In the genomic region with DNA sequence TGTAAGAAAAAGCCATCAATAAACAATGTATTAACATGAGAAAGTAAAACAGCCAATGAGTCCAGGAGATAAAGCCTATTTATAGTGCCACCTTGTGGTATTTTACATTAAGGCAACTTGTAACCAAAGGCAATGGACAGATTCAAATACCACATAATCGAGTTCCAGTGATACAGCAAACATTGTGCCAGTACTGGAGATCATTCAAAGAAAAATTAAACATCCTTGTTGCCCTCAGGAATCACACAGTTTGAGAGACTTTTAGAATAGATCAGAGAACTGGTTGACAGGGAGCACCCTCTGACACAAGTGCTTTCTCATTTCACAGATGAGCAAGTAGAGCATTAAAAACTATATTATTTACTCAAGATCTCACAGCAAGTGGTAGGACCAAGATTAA, we compare ENCODE assay signal across 8 cellular contexts.
DNase-seq lines count a peak whose midpoint lies in the region; TF ChIP-seq lines count a peak whose summit lies in the region.

No MANE protein-coding gene starts in this region.

- H3K36me3 ChIP-seq in DOHH2 (ENCODE audit: control insufficient read depth, low read length) (peaks cover 49% of the 10 kb centered on the region), WERI-Rb-1 (no peaks in the 10 kb centered on the region)

- no peaks in the 10 kb centered on the region for H3K27me3 Mint-ChIP-seq in activated CD4-positive, alpha-beta memory T cell treated with anti-CD3 and anti-CD28 coated beads for 36 hours

- H4K20me1 ChIP-seq in DOHH2 (ENCODE audit: control insufficient read depth, insufficient read depth, low read depth, low read length) = no peaks in the 10 kb centered on the region

- no peak overlapping the region for H3K27ac ChIP-seq in DOHH2 (ENCODE audit: low read depth, low read length)
- no peak overlapping the region for H3K27ac ChIP-seq in WERI-Rb-1

- no peaks in the 10 kb centered on the region for H3K9me2 ChIP-seq in DOHH2 (replicated peaks; ENCODE audit: control insufficient read depth, low read length)

- POLR2A ChIA-PET in activated CD4-positive, alpha-beta memory T cell treated with anti-CD3 and anti-CD28 coated beads for 36 hours (lab: Charles Lee) = no interaction called here

- intact Hi-C loops in activated CD4-positive, alpha-beta memory T cell treated with anti-CD3 and anti-CD28 coated beads for 36 hours (cut with micrococcal nuclease) = loop anchor here (1.0 to 2.0 kb wide), 3 partner anchors 131 to 252 kb away; no protein-coding TSS in a partner anchor

- no peak overlapping the region for H3K27ac Mint-ChIP-seq in activated CD4-positive, alpha-beta memory T cell treated with anti-CD3 and anti-CD28 coated beads for 36 hours

- H3K4me1 ChIP-seq in DOHH2 (ENCODE audit: control insufficient read depth, low read length) = no peaks in the 10 kb centered on the region

- CTCF ChIA-PET in activated CD4-positive, alpha-beta memory T cell treated with anti-CD3 and anti-CD28 coated beads for 36 hours (lab: Charles Lee) = interaction anchor here (0.8 to 3.2 kb wide), 12 partner anchors 10 to 376 kb away, joined by 3 to 13 read pairs (median 4); a partner anchor contains a TSS

- no peaks in the 10 kb centered on the region for H3K79me2 ChIP-seq in DOHH2 (ENCODE audit: control insufficient read depth, low read length)

- no peaks in the 10 kb centered on the region for H3K27me3 ChIP-seq in DOHH2 (ENCODE audit: control insufficient read depth, low read length)
- no peaks in the 10 kb centered on the region for H3K27me3 ChIP-seq in WERI-Rb-1 (ENCODE audit: insufficient read depth, low read depth, severe bottlenecking)

- no peaks in the 10 kb centered on the region for H3F3A ChIP-seq in DOHH2 (ENCODE audit: control insufficient read depth, insufficient read depth)

- H3K9me3 ChIP-seq in DOHH2 (ENCODE audit: control insufficient read depth, insufficient read depth, low read length) (no peaks in the 10 kb centered on the region), WERI-Rb-1 (ENCODE audit: severe bottlenecking) (no peaks in the 10 kb centered on the region)

- H3K4me3 Mint-ChIP-seq in activated CD4-positive, alpha-beta memory T cell treated with anti-CD3 and anti-CD28 coated beads for 36 hours = no peak overlapping the region

- TF ChIP-seq CTCF in DOHH2 (IDR thresholded peaks at IDR 0.05; ENCODE audit: low read depth, low read length, poor library complexity, severe bottlenecking) (peak; percentile 69), WERI-Rb-1 (IDR thresholded peaks at IDR 0.05; ENCODE audit: low read depth, low read length) (peak; percentile 47)

- H3K9me3 Mint-ChIP-seq in activated CD4-positive, alpha-beta memory T cell treated with anti-CD3 and anti-CD28 coated beads for 36 hours = no peaks in the 10 kb centered on the region

- peak; percentile 35 for DNase-seq in H4 (ENCODE audit: low spot score)
- peak; percentile 56 for DNase-seq in NCI-H1694 (lab: John Stamatoyannopoulos, UW)
- no peak for DNase-seq in WERI-Rb-1
- DNase-seq in glomerular endothelial cell (ENCODE audit: extremely low read depth, low read depth, low spot score) = peak; percentile 47
- DNase-seq in pulmonary artery endothelial cell (ENCODE audit: low read depth, low spot score) = peak; percentile 17
- DNase-seq in activated CD4-positive, alpha-beta memory T cell treated with anti-CD3 and anti-CD28 coated beads for 36 hours = no peak
- DNase-seq in activated T-cell treated with anti-CD3 and anti-CD28 coated beads for 4 hours = no peak

- peaks cover 4% of the 10 kb centered on the region for H3K4me1 Mint-ChIP-seq in activated CD4-positive, alpha-beta memory T cell treated with anti-CD3 and anti-CD28 coated beads for 36 hours (ENCODE audit: low read depth)

- H3K36me3 Mint-ChIP-seq in activated CD4-positive, alpha-beta memory T cell treated with anti-CD3 and anti-CD28 coated beads for 36 hours = peaks cover 17% of the 10 kb centered on the region

- no peak overlapping the region for H3K4me2 ChIP-seq in DOHH2 (ENCODE audit: low read length)

- H3K4me3 ChIP-seq in DOHH2 (ENCODE audit: low read length) (no peak overlapping the region), WERI-Rb-1 (ENCODE audit: low read depth, low read length) (no peak overlapping the region)

Comparison
In these comparisons a context has a peak if more than half of its experiments do, and no peak if none do; other contexts are left out.
1. DNase-seq: peak in H4 (single experiment), NCI-H1694 (single experiment), glomerular endothelial cell (single experiment) and pulmonary artery endothelial cell (single experiment); none in WERI-Rb-1 (single experiment), activated CD4-positive, alpha-beta memory T cell treated with anti-CD3 and anti-CD28 coated beads for 36 hours (single experiment) and activated T-cell treated with anti-CD3 and anti-CD28 coated beads for 4 hours (single experiment).